24 cellular contexts compared by ENCODE assay signal in genomic region chr13:103199380-103200088, GRCh38.
"Had no signal": no experiment of that assay in that cellular context is flagged by ENCODE, and none has a peak within 500 bp of the region (broad histone marks: within the 10 kb centered on the region; RNA-seq: fewer than 3 reads in every experiment).

No MANE protein-coding gene starts in this region.

- H3K9me3 ChIP-seq: adrenal gland, SJCRH30, SK-N-SH had no signal

- H3K4me3 ChIP-seq: adrenal gland, SJCRH30 had no signal

- H3K27me3 ChIP-seq: adrenal gland, SJCRH30 had no signal

- H3K4me1 ChIP-seq: adrenal gland, SJCRH30 had no signal

- DNase-seq: activated CD4-positive, alpha-beta memory T cell treated with anti-CD3 and anti-CD28 coated beads for 36 hours; activated CD4-positive, alpha-beta T cell treated with anti-CD3 and anti-CD28 coated beads, Interleukin-2, amount 10 ng/mL, durations not matched to agents 7 days and 5 days; activated CD4-positive, CD25-positive, alpha-beta regulatory T cell; activated CD8-positive, alpha-beta memory T cell treated with anti-CD3 and anti-CD28 coated beads for 24 hours; activated effector memory CD4-positive, alpha-beta T cell treated with anti-CD3 and anti-CD28 coated beads, Interleukin-2, amount 50 U/mL, for 16 hours; activated naive CD4-positive, alpha-beta T cell treated with anti-CD3 and anti-CD28 coated beads, Interleukin-2, amount 10 ng/mL, durations not matched to agents 7 days and 5 days; activated naive CD8-positive, alpha-beta T cell treated with anti-CD3 and anti-CD28 coated beads, Interleukin-2, amount 10 ng/mL, durations not matched to agents 7 days and 5 days; activated T-cell treated with anti-CD3 and anti-CD28 coated beads, Interleukin-2, amount 50 U/mL, for 4 hours; adrenal gland; anterior cingulate cortex; central memory CD4-positive, alpha-beta T cell; Kasumi-1; NCI-H1105; NCI-H1436; NCI-H1694 treated with DMSO at 0.1 percent for 48 hours; NCI-H2029 treated with DMSO at 0.1 percent for 48 hours; NCI-H345; NCI-H510A; NCI-H526 treated with DMSO at 0.1 percent for 48 hours; NCI-H82; SJCRH30; SK-N-SH; T-helper 1 cell had no signal

- H3K27ac ChIP-seq: adrenal gland, SJCRH30, VCaP had no signal

- ATAC-seq: activated T-cell treated with anti-CD3 and anti-CD28 coated beads, Interleukin-2, amount 50 U/mL, for 4 hours had no signal

- H3K9ac ChIP-seq: SK-N-SH had no signal

- H3K4me2 ChIP-seq: SK-N-SH had no signal

- H3K36me3 ChIP-seq: adrenal gland, SJCRH30 had no signal
